In the genomic region with DNA sequence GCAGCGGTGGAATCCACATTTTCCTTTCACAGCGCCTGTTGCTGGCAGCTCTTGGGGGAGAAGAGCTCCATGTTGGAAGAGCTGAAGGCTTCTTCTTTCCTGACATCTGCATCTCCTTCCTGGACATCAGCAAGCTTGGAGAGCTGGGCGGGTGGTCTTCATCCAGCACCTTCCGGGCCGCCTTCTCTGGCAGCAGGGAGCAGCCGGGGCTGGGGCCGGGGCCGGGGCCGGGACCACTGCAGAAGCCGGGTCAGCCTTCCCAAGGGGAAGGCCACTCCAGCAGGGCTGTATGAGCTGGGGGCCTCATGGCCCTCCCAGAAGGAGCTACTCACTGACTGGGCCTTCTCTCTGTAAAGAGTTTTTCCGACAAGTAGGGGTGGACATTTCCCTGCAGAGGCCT, we compare ENCODE assay signal across 3 cellular contexts.
"Had no signal": no experiment of that assay in that cellular context is flagged by ENCODE, and none has a peak within 500 bp of the region (broad histone marks: within the 10 kb centered on the region; RNA-seq: fewer than 3 reads in every experiment).

No MANE protein-coding gene starts in this region.

- ATAC-seq: GM12878 had no signal

- DNase-seq: GDM1, GF-D8 had no signal

- H3K4me3 ChIP-seq: GM12878 had no signal
